ENCODE assay signal across 11 cellular contexts in the genomic region with DNA sequence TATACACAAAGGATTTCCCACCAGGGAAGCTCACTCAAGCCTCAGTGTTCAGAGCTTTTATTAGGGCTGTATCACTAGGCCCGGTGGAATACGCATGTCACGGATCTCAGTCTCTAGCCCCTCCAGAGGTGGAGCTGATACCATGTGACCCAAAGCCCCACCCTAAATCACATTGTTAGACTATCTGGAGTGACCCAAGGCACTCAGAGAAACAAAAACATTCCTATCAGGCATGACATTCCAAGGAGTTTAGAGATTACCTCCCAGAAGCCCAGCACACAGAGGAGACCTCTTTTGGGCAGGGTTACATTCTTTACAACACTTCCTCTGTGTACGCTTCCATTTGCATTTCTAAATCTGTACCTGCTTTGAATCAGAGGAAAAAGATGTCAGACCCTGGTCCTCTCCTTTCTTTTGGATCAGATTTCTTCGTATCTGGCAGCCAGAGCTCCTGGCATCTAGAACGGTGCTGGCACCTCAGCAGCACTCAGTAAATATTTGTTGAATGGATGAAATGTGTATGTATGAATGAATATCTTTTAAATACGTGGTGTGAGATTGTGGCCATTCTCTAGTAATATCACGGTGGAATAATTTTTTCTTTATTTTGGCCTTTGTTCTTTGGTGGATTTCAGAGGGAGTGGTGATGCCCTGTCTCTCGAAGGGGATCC. TPM values are rescaled to one million over a fixed set of nuclear protein-coding genes. Genes with fewer than 3 reads are reported as not detected.
A peak's percentile ranks its signal among the peaks of the same experiment; 100 is the strongest.
DNase-seq lines count a peak whose midpoint lies in the region; ATAC-seq and TF ChIP-seq lines count a peak whose summit lies in the region.
"Had no signal": no experiment of that assay in that cellular context is flagged by ENCODE, and none has a peak within 500 bp of the region (broad histone marks: within the 10 kb centered on the region; RNA-seq: fewer than 3 reads in every experiment).

No MANE protein-coding gene starts in this region.

- H3K36me3 Mint-ChIP-seq in endothelial cell (ENCODE audit: low read depth, unreplicated experiment) (no peaks in the 10 kb centered on the region), nephron progenitor cell (ENCODE audit: low read depth) (peaks cover 5% of the 10 kb centered on the region)
- H3K36me3 Mint-ChIP-seq: activated CD4-positive, alpha-beta memory T cell treated with anti-CD3 and anti-CD28 coated beads for 36 hours had no signal

- DNase-seq in EH (ENCODE audit: low read depth), result peak; percentile 74
- DNase-seq in NCI-H226, result peak; percentile 75
- DNase-seq in endothelial cell (ENCODE audit: low spot score), result no peak
- peak; percentile 8 for DNase-seq in nephron progenitor cell
- DNase-seq in hepatic stellate cell (ENCODE audit: low spot score), result no peak
- DNase-seq in amygdala (lab: John Stamatoyannopoulos, UW), result no peak
- DNase-seq in GM03348 (ENCODE audit: low spot score), result no peak
- DNase-seq: activated CD4-positive, alpha-beta memory T cell treated with anti-CD3 and anti-CD28 coated beads for 36 hours; NCI-H510A treated with DMSO at 0.1 percent for 48 hours had no signal

- H3K27ac Mint-ChIP-seq in endothelial cell (ENCODE audit: unreplicated experiment) (peak overlapping the region; percentile 39), nephron progenitor cell (peak overlapping the region; percentile 89)
- H3K27ac Mint-ChIP-seq: activated CD4-positive, alpha-beta memory T cell treated with anti-CD3 and anti-CD28 coated beads for 36 hours; activated naive CD4-positive, alpha-beta T cell treated with anti-CD3 and anti-CD28 coated beads, Interleukin-2, amount 50 U/mL, for 24 hours had no signal

- H3K4me1 Mint-ChIP-seq in endothelial cell (ENCODE audit: unreplicated experiment) (peaks cover 14% of the 10 kb centered on the region), nephron progenitor cell (peaks cover 40% of the 10 kb centered on the region)
- H3K4me1 Mint-ChIP-seq: activated naive CD4-positive, alpha-beta T cell treated with anti-CD3 and anti-CD28 coated beads, Interleukin-2, amount 50 U/mL, for 24 hours had no signal

- no peaks in the 10 kb centered on the region for H3K9me3 Mint-ChIP-seq in endothelial cell (ENCODE audit: unreplicated experiment)
- H3K9me3 Mint-ChIP-seq in nephron progenitor cell, result peaks cover 22% of the 10 kb centered on the region
- H3K9me3 Mint-ChIP-seq: activated CD4-positive, alpha-beta memory T cell treated with anti-CD3 and anti-CD28 coated beads for 36 hours; activated naive CD4-positive, alpha-beta T cell treated with anti-CD3 and anti-CD28 coated beads, Interleukin-2, amount 50 U/mL, for 24 hours had no signal

- no peak for ATAC-seq in HG03196 (IDR thresholded peaks at IDR 0.05; ENCODE audit: unreplicated experiment)

- peaks cover under 1% of the 10 kb centered on the region for H3K27me3 Mint-ChIP-seq in endothelial cell (ENCODE audit: unreplicated experiment)
- H3K27me3 Mint-ChIP-seq in nephron progenitor cell (ENCODE audit: low read depth, poor library complexity), result peaks cover 2% of the 10 kb centered on the region
- H3K27me3 Mint-ChIP-seq: activated naive CD4-positive, alpha-beta T cell treated with anti-CD3 and anti-CD28 coated beads, Interleukin-2, amount 50 U/mL, for 24 hours had no signal

- H3K4me3 Mint-ChIP-seq in endothelial cell (ENCODE audit: unreplicated experiment) (no peak overlapping the region), nephron progenitor cell (no peak overlapping the region)
- H3K4me3 Mint-ChIP-seq: activated CD4-positive, alpha-beta memory T cell treated with anti-CD3 and anti-CD28 coated beads for 36 hours; activated naive CD4-positive, alpha-beta T cell treated with anti-CD3 and anti-CD28 coated beads, Interleukin-2, amount 50 U/mL, for 24 hours had no signal

- no peak for TF ChIP-seq CTCF in endothelial cell (IDR thresholded peaks at IDR 0.05; ENCODE audit: unreplicated experiment)
- TF ChIP-seq CTCF in nephron progenitor cell (IDR thresholded peaks at IDR 0.05), result no peak

RNA-seq across cellular contexts. Expression of gene SMAD2, which starts 37.7 kb away (rescaled TPM):
- 150 TPM for total RNA-seq in endothelial cell (ENCODE audit: unreplicated experiment)

Comparison
In these comparisons a context has a peak if more than half of its experiments do, and no peak if none do; other contexts are left out.
1. DNase-seq: peak in EH (single experiment), NCI-H226 (single experiment) and nephron progenitor cell (single experiment); none in endothelial cell (single experiment), hepatic stellate cell (single experiment), amygdala (0 of 56) and GM03348 (single experiment).